In genomic region chr6:186221-186965, GRCh38 we compare ENCODE assay signal across 19 cellular contexts.
DNase-seq lines count a peak whose midpoint lies in the region; TF ChIP-seq lines count a peak whose summit lies in the region.
"Had no signal": no experiment of that assay in that cellular context is flagged by ENCODE, and none has a peak within 500 bp of the region (broad histone marks: within the 10 kb centered on the region; RNA-seq: fewer than 3 reads in every experiment).

No MANE protein-coding gene starts in this region.

- H4K8ac ChIP-seq in H9 (replicated peaks; ENCODE audit: insufficient read length, low read depth, low read length) = no peak overlapping the region

- H2AK5ac ChIP-seq in H9 (ENCODE audit: insufficient read length, low read length) = no peak overlapping the region

- H3K79me2 ChIP-seq in OCI-LY3 (ENCODE audit: low read length) = peaks cover 51% of the 10 kb centered on the region
- H3K79me2 ChIP-seq in hepatocyte = no peaks in the 10 kb centered on the region
- H3K79me2 ChIP-seq in H9 (ENCODE audit: insufficient read depth, low read length) = no peaks in the 10 kb centered on the region

- H3K4me3 Mint-ChIP-seq in H9 = no peak overlapping the region
- H3K4me3 Mint-ChIP-seq: activated CD4-positive, alpha-beta T cell treated with anti-CD3 and anti-CD28 coated beads for 36 hours; activated naive CD4-positive, alpha-beta T cell treated with anti-CD3 and anti-CD28 coated beads, Interleukin-2, amount 50 U/mL, for 24 hours; central memory CD8-positive, alpha-beta T cell; naive thymus-derived CD4-positive, alpha-beta T cell; T-helper 2 cell treated with Interferon-gamma antibody and Interleukin-4, amounts not matched to agents 5 μg/mL and 100 μg/mL, for 36 hours had no signal

- peak overlapping the region; percentile 55; the same call in 1 of the 2 replicates for H3K9ac ChIP-seq in BLaER1
- peak overlapping the region; percentile 65; the same call in 1 of the 2 replicates for H3K9ac ChIP-seq in OCI-LY3 (ENCODE audit: low read length)
- no peak overlapping the region for H3K9ac ChIP-seq in H9 (ENCODE audit: extremely low read depth, insufficient read length, low read length)

- H3K18ac ChIP-seq in H9 (ENCODE audit: insufficient read length, low read depth, low read length) = no peak overlapping the region

- H3K56ac ChIP-seq in H9 (ENCODE audit: insufficient read length, low read depth, low read length) = no peak overlapping the region

- H3K27me3 ChIP-seq in BLaER1 (no peaks in the 10 kb centered on the region), OCI-LY3 (ENCODE audit: low read depth, low read length) (no peaks in the 10 kb centered on the region), hepatocyte (no peaks in the 10 kb centered on the region), H9 (ENCODE audit: insufficient read depth, low read length) (no peaks in the 10 kb centered on the region)
- H3K27me3 ChIP-seq: BE2C had no signal

- H3K9me2 ChIP-seq in hepatocyte (replicated peaks; ENCODE audit: insufficient read depth) = no peaks in the 10 kb centered on the region

- H3K4me3 ChIP-seq in BLaER1 (no peak overlapping the region; the same call in 1 of the 2 replicates), OCI-LY3 (ENCODE audit: low read length) (no peak overlapping the region), hepatocyte (no peak overlapping the region)

- H2BK20ac ChIP-seq in H9 (ENCODE audit: low read depth, low read length, poor library complexity, severe bottlenecking) = no peak overlapping the region

- H3K27me3 Mint-ChIP-seq in H9 (ENCODE audit: low read depth) = no peaks in the 10 kb centered on the region; the same call in 1 of the 2 replicates
- H3K27me3 Mint-ChIP-seq: activated naive CD4-positive, alpha-beta T cell treated with anti-CD3 and anti-CD28 coated beads, Interleukin-2, amount 50 U/mL, for 24 hours; central memory CD8-positive, alpha-beta T cell; naive thymus-derived CD4-positive, alpha-beta T cell had no signal

- no peak overlapping the region for H3T11ph ChIP-seq in H9 (ENCODE audit: low read length)

- 61% methylated on average over 14 of the region's 14 CpGs for WGBS in hepatocyte (ENCODE audit: low lambda C conversion rate, missing lambda C conversion rate)
- no CpG with 5 or more reads among the region's 14 CpGs for WGBS in H9 (ENCODE audit: extremely low coverage, insufficient read length, low lambda C conversion rate)

- peak; percentile 26 for DNase-seq in hepatocyte (ENCODE audit: low spot score)
- peak; percentile 6 for DNase-seq in renal cortical epithelial cell (ENCODE audit: low read depth)
- no peak for DNase-seq in COR-L47 (lab: John Stamatoyannopoulos, UW)
- no peak for DNase-seq in OCI-M2 (lab: John Stamatoyannopoulos, UW; ENCODE audit: unreplicated experiment)
- no peak for DNase-seq in RWPE1 (ENCODE audit: low spot score)
- DNase-seq in H9 = no peak
- DNase-seq: activated CD4-positive, alpha-beta T cell treated with anti-CD3 and anti-CD28 coated beads for 36 hours; activated T-cell treated with anti-CD3 and anti-CD28 coated beads for 4 hours; BE2C; DMS79; H7; kidney; NCI-H2171 treated with DMSO at 0.1 percent for 48 hours had no signal

- H3K36me3 Mint-ChIP-seq in H9 (ENCODE audit: insufficient read depth in 1 of 3, low read depth in 3 of 3) = no peaks in the 10 kb centered on the region
- H3K36me3 Mint-ChIP-seq: activated naive CD4-positive, alpha-beta T cell treated with anti-CD3 and anti-CD28 coated beads, Interleukin-2, amount 50 U/mL, for 24 hours; naive thymus-derived CD4-positive, alpha-beta T cell had no signal

- no peak for TF ChIP-seq CTCF in OCI-LY3 (IDR thresholded peaks at IDR 0.05; ENCODE audit: low read depth, low read length)
- no peak for TF ChIP-seq CTCF in hepatocyte (IDR thresholded peaks at IDR 0.05; ENCODE audit: poor library complexity)
- no peak for TF ChIP-seq CTCF in RWPE1 (conservative IDR thresholded peaks at IDR 0.05; ENCODE audit: low read depth)
- no peak for TF ChIP-seq CTCF in H9 (conservative IDR thresholded peaks at IDR 0.05)

- H3K23ac ChIP-seq in H9 (ENCODE audit: insufficient read length, low read depth, low read length) = no peak overlapping the region

- no peaks in the 10 kb centered on the region for H3K79me1 ChIP-seq in H9 (ENCODE audit: insufficient read depth, low read depth, low read length, poor library complexity, severe bottlenecking)

- H4K20me1 ChIP-seq in BLaER1 (no peaks in the 10 kb centered on the region), OCI-LY3 (ENCODE audit: insufficient read depth, low read length) (no peaks in the 10 kb centered on the region), hepatocyte (ENCODE audit: insufficient read depth, poor library complexity, severe bottlenecking) (no peaks in the 10 kb centered on the region), H9 (ENCODE audit: control insufficient read depth, insufficient read depth, insufficient read length) (no peaks in the 10 kb centered on the region)

- H3K4ac ChIP-seq in H9 (ENCODE audit: low read depth, low read length) = no peak overlapping the region

- CTCF ChIA-PET in RWPE1 (lab: Yijun Ruan, JAX) = interaction anchor here (0.5 kb wide), 1 partner anchor 18 kb away, joined by 3 read pairs; no protein-coding TSS in a partner anchor

- H4K5ac ChIP-seq in H9 (ENCODE audit: insufficient read length, low read depth, low read length) = no peak overlapping the region

- H4K91ac ChIP-seq in H9 (ENCODE audit: insufficient read length, low read depth, low read length) = no peak overlapping the region

- H3K14ac ChIP-seq in H9 (ENCODE audit: insufficient read depth, low read length) = no peak overlapping the region

- POLR2A ChIA-PET in RWPE1 (lab: Yijun Ruan, JAX; ENCODE audit: low non-redundant PET) = no interaction called here

- no peaks in the 10 kb centered on the region for H3K9me3 Mint-ChIP-seq in H9
- H3K9me3 Mint-ChIP-seq: activated naive CD4-positive, alpha-beta T cell treated with anti-CD3 and anti-CD28 coated beads, Interleukin-2, amount 50 U/mL, for 24 hours; central memory CD8-positive, alpha-beta T cell; naive thymus-derived CD4-positive, alpha-beta T cell; T-helper 2 cell treated with Interferon-gamma antibody and Interleukin-4, amounts not matched to agents 5 μg/mL and 100 μg/mL, for 36 hours had no signal

- no peaks in the 10 kb centered on the region for H3K23me2 ChIP-seq in H9 (ENCODE audit: insufficient read length, low read depth, low read length, poor library complexity, severe bottlenecking)

- H2BK5ac ChIP-seq in H9 (ENCODE audit: insufficient read length, low read length) = no peak overlapping the region

- H3K4me2 ChIP-seq in BLaER1 (peak overlapping the region; percentile 90), OCI-LY3 (ENCODE audit: low read length) (peak overlapping the region; percentile 59; the same call in 1 of the 2 replicates), hepatocyte (no peak overlapping the region), H9 (ENCODE audit: insufficient read depth, insufficient read length, low read length) (no peak overlapping the region)

- H3K27ac Mint-ChIP-seq in H9 = no peak overlapping the region; a peak in 1 of 7 replicates
- H3K27ac Mint-ChIP-seq: activated CD4-positive, alpha-beta T cell treated with anti-CD3 and anti-CD28 coated beads for 36 hours; activated naive CD4-positive, alpha-beta T cell treated with anti-CD3 and anti-CD28 coated beads, Interleukin-2, amount 50 U/mL, for 24 hours; naive thymus-derived CD4-positive, alpha-beta T cell; T-helper 2 cell treated with Interferon-gamma antibody and Interleukin-4, amounts not matched to agents 5 μg/mL and 100 μg/mL, for 36 hours had no signal

- H3K27ac ChIP-seq in BLaER1 (peak overlapping the region; percentile 83), OCI-LY3 (ENCODE audit: low read length) (peak overlapping the region; percentile 100), hepatocyte (peak overlapping the region; percentile 56), RWPE1 (no peak overlapping the region), H9 (ENCODE audit: insufficient read length, low read depth, low read length) (no peak overlapping the region)

- H3K9me3 ChIP-seq in BLaER1 (no peaks in the 10 kb centered on the region), OCI-LY3 (ENCODE audit: insufficient read depth, low read length) (no peaks in the 10 kb centered on the region), hepatocyte (ENCODE audit: low read depth) (no peaks in the 10 kb centered on the region), H9 (ENCODE audit: control insufficient read depth, low read depth, low read length) (no peaks in the 10 kb centered on the region)
- H3K9me3 ChIP-seq: BE2C had no signal

- no peak overlapping the region for H2BK12ac ChIP-seq in H9 (ENCODE audit: insufficient read length, low read depth, low read length)

- no peak overlapping the region for H2BK15ac ChIP-seq in H9 (ENCODE audit: low read depth, low read length)

- H3K4me1 ChIP-seq in BLaER1 = peaks cover 98% of the 10 kb centered on the region
- peaks cover 97% of the 10 kb centered on the region for H3K4me1 ChIP-seq in OCI-LY3 (ENCODE audit: low read length)
- peaks cover 19% of the 10 kb centered on the region for H3K4me1 ChIP-seq in hepatocyte (ENCODE audit: insufficient read depth)
- no peaks in the 10 kb centered on the region for H3K4me1 ChIP-seq in H9 (ENCODE audit: insufficient read depth, low read length)
- H3K4me1 ChIP-seq: BE2C had no signal

- H2AFZ ChIP-seq in OCI-LY3 (ENCODE audit: low read depth, low read length) (no peak overlapping the region), hepatocyte (no peak overlapping the region), H9 (ENCODE audit: low read length) (no peak overlapping the region)

- peaks cover 7 to 17% of the 10 kb centered on the region in 2 experiments; a peak in 3 of 4 replicates for H3K4me1 Mint-ChIP-seq in H9

- no peak overlapping the region for H2BK120ac ChIP-seq in H9 (ENCODE audit: low read depth, low read length, poor library complexity, severe bottlenecking)

- H3K36me3 ChIP-seq in BLaER1 (no peaks in the 10 kb centered on the region), OCI-LY3 (replicated peaks; ENCODE audit: low read depth, low read length) (peaks cover 44% of the 10 kb centered on the region), hepatocyte (replicated peaks; ENCODE audit: insufficient read depth, low read depth) (no peaks in the 10 kb centered on the region)
- H3K36me3 ChIP-seq: BE2C had no signal

Comparison
In these comparisons a context has a peak if more than half of its experiments do, and no peak if none do; other contexts are left out.
1. H3K27ac ChIP-seq: peak in BLaER1 (single experiment), OCI-LY3 (single experiment) and hepatocyte (single experiment); none in RWPE1 (single experiment) and H9 (single experiment).
2. H3K4me2 ChIP-seq: peak in BLaER1 (single experiment) and OCI-LY3 (single experiment); none in hepatocyte (single experiment) and H9 (single experiment).
3. DNase-seq: peak in hepatocyte (single experiment) and renal cortical epithelial cell (single experiment); none in COR-L47 (single experiment), OCI-M2 (single experiment), RWPE1 (single experiment) and H9 (single experiment).